Comparison of ENCODE assay signal across 13 cellular contexts in the genomic region with DNA sequence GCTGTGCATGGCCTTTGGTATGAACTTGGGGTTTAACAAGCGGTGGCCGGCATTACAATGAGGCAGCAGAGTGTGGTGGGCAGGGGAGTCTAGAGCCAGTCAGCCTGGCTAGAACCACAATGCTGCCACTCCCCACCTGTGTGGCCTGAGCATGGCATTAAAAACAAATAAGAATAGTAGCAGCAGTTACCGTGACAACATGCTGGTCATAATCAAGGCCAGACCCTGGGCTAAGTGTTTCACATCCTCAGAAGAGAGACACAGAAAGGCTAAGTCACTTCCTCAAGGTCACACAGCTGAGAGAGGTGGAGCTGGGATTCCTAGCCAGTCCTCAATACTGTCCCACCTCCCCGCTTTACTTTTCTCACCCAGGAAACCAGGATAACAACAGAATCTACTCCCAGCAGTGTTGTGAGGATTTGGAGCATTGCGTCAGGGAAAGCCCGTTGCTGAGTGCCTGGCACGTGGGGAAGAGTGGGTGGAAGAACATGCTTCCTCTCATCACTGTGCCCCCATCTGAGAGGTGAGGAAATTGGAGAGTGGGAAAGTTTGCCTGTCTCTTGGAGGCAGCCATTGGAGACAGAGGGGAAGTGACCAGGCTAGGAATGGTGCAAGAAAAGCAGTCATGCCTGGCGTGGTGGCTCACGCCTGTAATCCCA.
"Had no signal": no experiment of that assay in that cellular context is flagged by ENCODE, and none has a peak within 500 bp of the region (broad histone marks: within the 10 kb centered on the region; RNA-seq: fewer than 3 reads in every experiment).

No MANE protein-coding gene starts in this region.

- H3K27me3 ChIP-seq: colonic mucosa, hepatocyte, pancreas, transverse colon had no signal

- H3K27me3 Mint-ChIP-seq: activated CD4-positive, alpha-beta T cell treated with anti-CD3 and anti-CD28 coated beads, Interleukin-2, amount 10 ng/mL, durations not matched to agents 24 days and 14 days; activated naive CD4-positive, alpha-beta T cell treated with anti-CD3 and anti-CD28 coated beads, Interleukin-2, amount 50 U/mL, for 24 hours; T-cell had no signal

- H3K4me2 ChIP-seq: hepatocyte had no signal

- H3K4me1 Mint-ChIP-seq: activated CD4-positive, alpha-beta T cell treated with anti-CD3 and anti-CD28 coated beads, Interleukin-2, amount 10 ng/mL, durations not matched to agents 24 days and 14 days; activated naive CD4-positive, alpha-beta T cell treated with anti-CD3 and anti-CD28 coated beads, Interleukin-2, amount 50 U/mL, for 24 hours; T-cell; WTC11 had no signal

- H3K9me3 ChIP-seq: colonic mucosa, pancreas, transverse colon had no signal

- H3K4me1 ChIP-seq: colonic mucosa, pancreas had no signal

- H3K4me3 ChIP-seq: colonic mucosa, hepatocyte, pancreas, skin epidermis, transverse colon had no signal

- H3K9me3 Mint-ChIP-seq: activated CD4-positive, alpha-beta T cell treated with anti-CD3 and anti-CD28 coated beads, Interleukin-2, amount 10 ng/mL, durations not matched to agents 24 days and 14 days; activated naive CD4-positive, alpha-beta T cell treated with anti-CD3 and anti-CD28 coated beads, Interleukin-2, amount 50 U/mL, for 24 hours; T-cell; WTC11 had no signal

- H3K27ac ChIP-seq: colonic mucosa, hepatocyte, pancreas, skin epidermis, transverse colon had no signal

- DNase-seq: activated CD4-positive, alpha-beta T cell treated with anti-CD3 and anti-CD28 coated beads, Interleukin-2, amount 10 ng/mL, durations not matched to agents 24 days and 14 days; activated CD8-positive, alpha-beta memory T cell treated with anti-CD3 and anti-CD28 coated beads for 24 hours; colonic mucosa; effector memory CD4-positive, alpha-beta T cell; kidney glomerular epithelial cell; pancreas; stimulated activated CD4-positive, alpha-beta T cell treated with anti-CD3 and anti-CD28 coated beads, Interleukin-4, amount 100 ng/mL, for 4 hours; T-cell; transverse colon had no signal

- H3K4me3 Mint-ChIP-seq: activated CD4-positive, alpha-beta T cell treated with anti-CD3 and anti-CD28 coated beads, Interleukin-2, amount 10 ng/mL, durations not matched to agents 24 days and 14 days; activated naive CD4-positive, alpha-beta T cell treated with anti-CD3 and anti-CD28 coated beads, Interleukin-2, amount 50 U/mL, for 24 hours; T-cell; WTC11 had no signal

- H3K36me3 ChIP-seq: colonic mucosa, pancreas, transverse colon had no signal

- H3K27ac Mint-ChIP-seq: activated CD4-positive, alpha-beta T cell treated with anti-CD3 and anti-CD28 coated beads, Interleukin-2, amount 10 ng/mL, durations not matched to agents 24 days and 14 days; activated naive CD4-positive, alpha-beta T cell treated with anti-CD3 and anti-CD28 coated beads, Interleukin-2, amount 50 U/mL, for 24 hours; T-cell; WTC11 had no signal

- ATAC-seq: pancreas, T-cell, WTC11 had no signal
